In genomic region chr12:60419986-60420385, GRCh38 we compare ENCODE assay signal across 9 cellular contexts.
"Had no signal": no experiment of that assay in that cellular context is flagged by ENCODE, and none has a peak within 500 bp of the region (broad histone marks: within the 10 kb centered on the region; RNA-seq: fewer than 3 reads in every experiment).

No MANE protein-coding gene starts in this region.

- H3K4me1 Mint-ChIP-seq: IgD-negative memory B cell had no signal

- H3K4me3 Mint-ChIP-seq: IgD-negative memory B cell had no signal

- ATAC-seq: HepG2, K562 had no signal

- H3K4me3 ChIP-seq: K562 had no signal

- H3K27ac ChIP-seq: HL-60, KMS-11 had no signal

- H3K27ac Mint-ChIP-seq: IgD-negative memory B cell had no signal

- H3K9ac ChIP-seq: KMS-11 had no signal

- FAIRE-seq: HepG2, HTR-8/SVneo, K562 had no signal

- DNase-seq: IMR-90, KBM-7, KG1 had no signal

- H3K27me3 Mint-ChIP-seq: IgD-negative memory B cell had no signal

- H3K36me3 Mint-ChIP-seq: IgD-negative memory B cell had no signal

- H3K4me2 ChIP-seq: KMS-11 had no signal
